ENCODE assay signal across 9 cellular contexts in genomic region chr9:124870723-124871122, GRCh38. TPM values are rescaled to one million over a fixed set of nuclear protein-coding genes. Genes with fewer than 3 reads are reported as not detected.
A peak's percentile ranks its signal among the peaks of the same experiment; 100 is the strongest.
DNase-seq lines count a peak whose midpoint lies in the region; ATAC-seq and TF ChIP-seq lines count a peak whose summit lies in the region.
"Had no signal": no experiment of that assay in that cellular context is flagged by ENCODE, and none has a peak within 500 bp of the region (broad histone marks: within the 10 kb centered on the region; RNA-seq: fewer than 3 reads in every experiment).

No MANE protein-coding gene starts in this region.

- no peak overlapping the region for H2BK120ac ChIP-seq in mesenchymal stem cell (ENCODE audit: low read depth, low read length)

- no peak for TF ChIP-seq POLR2A in vagina (IDR thresholded peaks at IDR 0.05)

- H3K9ac ChIP-seq in mesenchymal stem cell (ENCODE audit: low read length), result peak overlapping the region; percentile 97

- H3K9me3 ChIP-seq in heart right ventricle, result no peaks in the 10 kb centered on the region
- H3K9me3 ChIP-seq in mesenchymal stem cell (ENCODE audit: control insufficient read depth, low read length), result no peaks in the 10 kb centered on the region
- no peaks in the 10 kb centered on the region for H3K9me3 ChIP-seq in vagina

- peak overlapping the region in 1 of 2 experiments; percentile 51 for H2BK12ac ChIP-seq in mesenchymal stem cell (ENCODE audit: low read length in 2 of 2)

- in situ Hi-C loops in astrocyte of the spinal cord (cut with HindIII; ENCODE audit: low sequenced_read_pairs), result no loop called here

- H4K91ac ChIP-seq in mesenchymal stem cell (ENCODE audit: low read length), result no peak overlapping the region

- H3K4me2 ChIP-seq in mesenchymal stem cell (ENCODE audit: low read length, poor library complexity, severe bottlenecking), result peak overlapping the region; percentile 92

- peak overlapping the region in 8 of 10 donors; percentile 83 to 99 (median 88) for H3K4me3 ChIP-seq in heart right ventricle
- H3K4me3 ChIP-seq in astrocyte of the spinal cord (ENCODE audit: low read depth, low read length), result peak overlapping the region; percentile 95
- peak overlapping the region; percentile 29 to 93 for H3K4me3 ChIP-seq in mesenchymal stem cell (ENCODE audit: insufficient read depth in 1 of 2, low read depth in 1 of 2, low read length in 2 of 2)
- H3K4me3 ChIP-seq in vagina, result peak overlapping the region; percentile 57 to 98

- DNase-seq in heart right ventricle, result no peak
- no peak for DNase-seq in cardiac septum (ENCODE audit: low spot score)
- DNase-seq in astrocyte of the spinal cord (ENCODE audit: low read depth, low spot score), result no peak
- no peak for DNase-seq in mesenchymal stem cell
- DNase-seq in vagina (ENCODE audit: extremely low spot score in 2 of 2), result no peak
- no peak for DNase-seq in COLO829 (ENCODE audit: low spot score)
- no peak for DNase-seq in activated CD4-positive, CD25-positive, alpha-beta regulatory T cell treated with anti-CD3 and anti-CD28 coated beads, Interleukin-2, amount 50 U/mL, for 72 hours
- DNase-seq: NCI-H1105 had no signal

- peaks cover 17% of the 10 kb centered on the region for H3K79me1 ChIP-seq in mesenchymal stem cell (replicated peaks; ENCODE audit: low read length, poor library complexity, severe bottlenecking)

- no peak overlapping the region for H2AFZ ChIP-seq in mesenchymal stem cell (ENCODE audit: low read depth, low read length)

- no peak overlapping the region for H2BK15ac ChIP-seq in mesenchymal stem cell (ENCODE audit: low read depth, poor library complexity, severe bottlenecking)

- WGBS in heart right ventricle, 2 donors, result 50 to 60% methylated on average over 6 of the region's 6 CpGs
- WGBS in mesenchymal stem cell, result 83% methylated on average over 6 of the region's 6 CpGs

- peak overlapping the region in 1 of 2 experiments; percentile 68 for H3K4ac ChIP-seq in mesenchymal stem cell (ENCODE audit: low read depth in 1 of 2, low read length in 2 of 2)

- peak overlapping the region in 1 of 2 experiments; percentile 74 for H3K23ac ChIP-seq in mesenchymal stem cell (ENCODE audit: low read length in 2 of 2)

- peaks cover 0 to 46% (median 17%) of the 10 kb centered on the region in 9 donors for H3K36me3 ChIP-seq in heart right ventricle
- H3K36me3 ChIP-seq in mesenchymal stem cell (ENCODE audit: control insufficient read depth in 1 of 2, insufficient read depth in 2 of 2, low read depth in 1 of 2, low read length in 2 of 2), result peaks cover 31 to 33% of the 10 kb centered on the region in 2 experiments
- peaks cover 0 to 26% of the 10 kb centered on the region in 2 donors for H3K36me3 ChIP-seq in vagina

- no peak overlapping the region for H2BK5ac ChIP-seq in mesenchymal stem cell (ENCODE audit: low read depth, low read length, poor library complexity, severe bottlenecking)

- H3K18ac ChIP-seq in mesenchymal stem cell (ENCODE audit: low read depth in 1 of 2, low read length in 2 of 2), result peak overlapping the region in 1 of 2 experiments; percentile 85

- no peaks in the 10 kb centered on the region for H3K27me3 ChIP-seq in heart right ventricle
- H3K27me3 ChIP-seq in mesenchymal stem cell (ENCODE audit: control insufficient read depth in 1 of 2, insufficient read depth in 1 of 2, low read length in 2 of 2), result no peaks in the 10 kb centered on the region
- no peaks in the 10 kb centered on the region for H3K27me3 ChIP-seq in vagina

- peak overlapping the region; percentile 9 for H2AK5ac ChIP-seq in mesenchymal stem cell (ENCODE audit: low read length, severe bottlenecking)

- ATAC-seq in heart right ventricle (no peak), HG03378 (IDR thresholded peaks at IDR 0.05; ENCODE audit: unreplicated experiment) (no peak)

- TF ChIP-seq CTCF in heart right ventricle (IDR thresholded peaks at IDR 0.05) (no peak), astrocyte of the spinal cord (IDR thresholded peaks at IDR 0.05; ENCODE audit: low read depth, low read length) (no peak), vagina (IDR thresholded peaks at IDR 0.05) (no peak)

- no peak overlapping the region for H4K8ac ChIP-seq in mesenchymal stem cell (ENCODE audit: low read length)

- H3K14ac ChIP-seq in mesenchymal stem cell (ENCODE audit: low read length in 2 of 2), result peak overlapping the region in 1 of 2 experiments; percentile 18

- H3K4me1 ChIP-seq in heart right ventricle (peaks cover 28 to 64% (median 56%) of the 10 kb centered on the region in 9 donors), mesenchymal stem cell (ENCODE audit: control insufficient read depth, insufficient read depth, low read depth, low read length) (peaks cover 28% of the 10 kb centered on the region), vagina (peaks cover 62% of the 10 kb centered on the region)

- H3K27ac ChIP-seq in heart right ventricle (peak overlapping the region in 9 of 10 donors; percentile 94 to 98 (median 96)), mesenchymal stem cell (ENCODE audit: low read length, poor library complexity, severe bottlenecking) (peak overlapping the region; percentile 73), vagina (peak overlapping the region; percentile 84)

- intact Hi-C loops in heart right ventricle (cut with DNase I), result loop anchor here in 2 of 10 donors (10.0 kb wide), 2 partner anchors 64 to 274 kb away; partner anchors contain the start of gene SCAI (in 1 of the 2)
- intact Hi-C loops in cardiac septum (cut with DNase I), result loop anchor here (5.0 kb wide), 1 partner anchor 272 kb away; the partner anchor contains the start of gene SCAI
- intact Hi-C loops in vagina (cut with DNase I), result no loop called here

RNA-seq across cellular contexts. Expression of gene ARPC5L, which starts 8.8 kb away (rescaled TPM):
- 10 to 100 TPM; 30.6 to 69.4 (median 39.9) TPM for total RNA-seq in heart right ventricle
- 10 to 100 TPM; 26.6 to 74.9 TPM for polyA plus RNA-seq in heart right ventricle
- total RNA-seq in cardiac septum, result 53.8 TPM
- 42.5 TPM for polyA plus RNA-seq in mesenchymal stem cell (2013, experiment 1 of 2)
- 42.7 TPM for polyA plus RNA-seq in mesenchymal stem cell (2013, experiment 2 of 2)
- total RNA-seq in vagina, result 28.5 TPM

RNA-seq across cellular contexts. Expression of gene RPL35, which starts 9.0 kb away (rescaled TPM):
- total RNA-seq in heart right ventricle (100 to 1,000 TPM; 598 to 885 (median 678) TPM), cardiac septum (610 TPM), vagina (1,925 TPM)
- polyA plus RNA-seq in heart right ventricle, result 1,000 to 10,000 TPM; 3,237 to 3,743 TPM
- 4,023 TPM for polyA plus RNA-seq in mesenchymal stem cell (2013, experiment 1 of 2)
- 3,898 TPM for polyA plus RNA-seq in mesenchymal stem cell (2013, experiment 2 of 2)

RNA-seq across cellular contexts. Expression of gene WDR38, which starts 17.5 kb away (rescaled TPM):
- under 1 TPM in 1 of 10 donors, not detected in 9; 0.22 TPM for total RNA-seq in heart right ventricle
- polyA plus RNA-seq in heart right ventricle, result under 1 TPM in 1 of 2 donors, not detected in 1; 0.04 TPM
- total RNA-seq in cardiac septum, result not detected
- polyA plus RNA-seq in mesenchymal stem cell (2013, experiment 1 of 2), result not detected
- not detected for polyA plus RNA-seq in mesenchymal stem cell (2013, experiment 2 of 2)
- not detected for total RNA-seq in vagina
